In the genomic region with DNA sequence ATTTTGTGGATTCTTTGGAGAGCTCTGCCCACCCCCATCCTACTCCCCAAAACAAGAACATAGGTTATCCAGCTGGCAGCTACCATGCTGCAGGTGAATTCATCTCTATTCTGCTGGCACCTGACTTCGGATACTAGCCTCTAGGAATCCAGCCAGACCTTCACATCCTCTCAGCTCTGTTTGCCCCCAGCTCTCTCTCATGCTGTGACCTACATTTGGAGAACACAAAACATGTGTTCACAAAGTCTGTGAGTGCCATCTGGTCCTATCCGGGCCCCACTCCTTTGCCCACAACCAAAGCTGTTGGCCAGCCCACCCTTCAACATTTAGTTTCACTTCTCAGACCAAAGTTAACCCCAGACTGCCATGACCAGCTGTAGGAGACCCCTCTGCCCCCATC, we compare ENCODE assay signal across 23 cellular contexts.
DNase-seq lines count a peak whose midpoint lies in the region; ATAC-seq and TF ChIP-seq lines count a peak whose summit lies in the region.
"Had no signal": no experiment of that assay in that cellular context is flagged by ENCODE, and none has a peak within 500 bp of the region (broad histone marks: within the 10 kb centered on the region; RNA-seq: fewer than 3 reads in every experiment).

No MANE protein-coding gene starts in this region.

- TF ChIP-seq CTCF in GM12865 (IDR thresholded peaks at IDR 0.05; ENCODE audit: insufficient read depth, low read depth, low read length, missing control alignments), result no peak

- ATAC-seq in GM19452 (IDR thresholded peaks at IDR 0.05; ENCODE audit: unreplicated experiment) (peak; percentile 34), HG03432 (IDR thresholded peaks at IDR 0.05; ENCODE audit: unreplicated experiment) (peak; percentile 37)
- ATAC-seq: activated CD8-positive, alpha-beta T cell treated with anti-CD3 and anti-CD28 coated beads, Interleukin-2, amount 10 ng/mL, durations not matched to agents 7 days and 5 days; body of pancreas; HepG2; WTC11 had no signal

- H3K4me3 ChIP-seq in GM12865 (ENCODE audit: low read depth, low read length), result no peak overlapping the region
- H3K4me3 ChIP-seq: body of pancreas had no signal

- peak; percentile 57 for DNase-seq in GM12865 (ENCODE audit: low read depth)
- DNase-seq in cerebellum (ENCODE audit: low spot score), result peak; percentile 59
- no peak for DNase-seq in NCI-H187 (lab: John Stamatoyannopoulos, UW)
- DNase-seq in HuH-7 (ENCODE audit: low spot score), result no peak
- DNase-seq in ecto neural progenitor cell (ENCODE audit: low spot score), result no peak
- DNase-seq: activated CD8-positive, alpha-beta T cell treated with anti-CD3 and anti-CD28 coated beads, Interleukin-2, amount 10 ng/mL, durations not matched to agents 7 days and 5 days; activated naive CD8-positive, alpha-beta T cell treated with anti-CD3 and anti-CD28 coated beads for 36 hours; activated T-cell treated with anti-CD3 and anti-CD28 coated beads, Interleukin-2, amount 50 U/mL, for 48 hours; body of pancreas; Caco-2; cortex of kidney; foreskin fibroblast; HCEC 1CT; MM.1S; NCI-H2029 treated with DMSO at 0.1 percent for 48 hours; nephron progenitor cell; posterior cingulate gyrus; SHP77; T-helper 2 cell had no signal

Comparison
In these comparisons a context has a peak if more than half of its experiments do, and no peak if none do; other contexts are left out.
1. DNase-seq: peak in GM12865 (single experiment) and cerebellum (single experiment); none in NCI-H187 (0 of 2), HuH-7 (single experiment) and ecto neural progenitor cell (single experiment).